Comparison of ENCODE assay signal across 10 cellular contexts in the genomic region with DNA sequence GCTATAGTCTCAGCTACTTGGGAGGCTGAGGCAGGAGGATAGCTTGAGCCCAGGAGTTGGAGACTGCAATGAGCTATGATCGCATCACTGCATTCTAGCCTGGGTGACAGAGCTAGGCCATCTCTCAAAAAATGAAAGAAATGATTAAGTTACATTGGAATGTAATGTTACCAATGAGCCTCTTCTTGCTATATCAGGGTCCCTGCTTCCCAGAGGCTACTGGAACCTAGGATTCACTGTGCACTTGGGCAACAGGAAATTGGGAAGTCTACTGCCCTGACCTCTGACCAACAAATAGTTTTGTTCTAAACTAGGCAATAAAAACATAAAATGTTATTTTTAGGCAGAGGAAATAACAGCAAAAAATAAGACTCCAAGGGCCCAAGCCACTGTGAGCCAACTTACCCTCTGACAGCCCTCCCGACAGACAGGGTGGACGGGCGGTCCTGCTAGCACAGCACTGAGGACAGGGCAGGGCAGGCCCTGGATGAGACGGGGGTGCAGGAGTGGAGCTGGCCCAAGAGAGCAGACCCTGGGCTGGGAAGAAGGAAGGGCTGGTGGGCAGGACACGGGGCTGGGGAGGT. TPM values are rescaled to one million over a fixed set of nuclear protein-coding genes. Genes with fewer than 3 reads are reported as not detected.
DNase-seq lines count a peak whose midpoint lies in the region; ATAC-seq lines count a peak whose summit lies in the region.
"Had no signal": no experiment of that assay in that cellular context is flagged by ENCODE, and none has a peak within 500 bp of the region (broad histone marks: within the 10 kb centered on the region; RNA-seq: fewer than 3 reads in every experiment).

No MANE protein-coding gene starts in this region.

- no peaks in the 10 kb centered on the region for H3K27me3 ChIP-seq in effector memory CD4-positive, alpha-beta T cell (replicated peaks; ENCODE audit: control insufficient read depth, insufficient read depth, low read length, poor library complexity, severe bottlenecking)

- H3K9me3 ChIP-seq in effector memory CD4-positive, alpha-beta T cell (ENCODE audit: control insufficient read depth, low read length) = no peaks in the 10 kb centered on the region

- peak overlapping the region in 1 of 2 donors; percentile 87 for H3K27ac Mint-ChIP-seq in effector memory CD8-positive, alpha-beta T cell

- H3K4me3 ChIP-seq in skeletal muscle cell (ENCODE audit: low read depth, low read length) = no peak overlapping the region
- no peak overlapping the region for H3K4me3 ChIP-seq in effector memory CD4-positive, alpha-beta T cell (ENCODE audit: insufficient read depth, low read depth, low read length, poor library complexity, severe bottlenecking)
- H3K4me3 ChIP-seq: lung had no signal

- H3K9me3 Mint-ChIP-seq in effector memory CD8-positive, alpha-beta T cell = no peaks in the 10 kb centered on the region

- no peaks in the 10 kb centered on the region for H3K36me3 ChIP-seq in effector memory CD4-positive, alpha-beta T cell (ENCODE audit: control insufficient read depth, insufficient read depth, low read length)

- no peaks in the 10 kb centered on the region for H3K27me3 Mint-ChIP-seq in effector memory CD8-positive, alpha-beta T cell

- H3K4me1 Mint-ChIP-seq in effector memory CD8-positive, alpha-beta T cell (ENCODE audit: low read depth in 2 of 2) = peaks cover 57 to 59% of the 10 kb centered on the region in 2 donors

- DNase-seq in EL (peak; percentile 92), RPMI7951 (ENCODE audit: low read depth) (peak; percentile 73), foreskin melanocyte (peak; percentile 25), skeletal muscle cell (ENCODE audit: low read depth) (peak; percentile 57), NCI-H1048 (lab: John Stamatoyannopoulos, UW) (no peak), DMS153 (lab: John Stamatoyannopoulos, UW) (no peak)
- no peak for DNase-seq in effector memory CD4-positive, alpha-beta T cell
- no peak for DNase-seq in effector memory CD8-positive, alpha-beta T cell
- DNase-seq: NCI-H510A treated with DMSO at 0.1 percent for 48 hours had no signal

- H3K36me3 Mint-ChIP-seq in effector memory CD8-positive, alpha-beta T cell (ENCODE audit: insufficient read depth) = peaks cover 15% of the 10 kb centered on the region

- no peak overlapping the region for H3K4me3 Mint-ChIP-seq in effector memory CD8-positive, alpha-beta T cell

- H3K4me1 ChIP-seq in effector memory CD4-positive, alpha-beta T cell (ENCODE audit: control insufficient read depth, insufficient read depth, low read length, poor library complexity, severe bottlenecking) = peaks cover 36% of the 10 kb centered on the region

- ATAC-seq in effector memory CD8-positive, alpha-beta T cell (replicated peaks) = no peak

- no peak overlapping the region for H3K27ac ChIP-seq in effector memory CD4-positive, alpha-beta T cell (ENCODE audit: insufficient read depth, low read length, poor library complexity, severe bottlenecking)

RNA-seq across cellular contexts. Expression of gene NSMCE1, which starts 27.5 kb away (rescaled TPM):
- 83.5 and 85.5 TPM in 2 replicates for total RNA-seq in RPMI7951 (2014; rRNA removed; shearing (Covaris generic))

RNA-seq across cellular contexts. Expression of gene KDM8, which starts 37.7 kb away (rescaled TPM):
- total RNA-seq in RPMI7951 (2014; rRNA removed; shearing (Covaris generic)) = 2.3 and 2.4 TPM in 2 replicates

Comparison
In these comparisons a context has a peak if more than half of its experiments do, and no peak if none do; other contexts are left out.
1. DNase-seq: peak in EL (single experiment), RPMI7951 (single experiment), foreskin melanocyte (single experiment) and skeletal muscle cell (single experiment); none in NCI-H1048 (single experiment), DMS153 (single experiment), effector memory CD4-positive, alpha-beta T cell (0 of 3) and effector memory CD8-positive, alpha-beta T cell (0 of 3).